12 cellular contexts compared by ENCODE assay signal in the genomic region with DNA sequence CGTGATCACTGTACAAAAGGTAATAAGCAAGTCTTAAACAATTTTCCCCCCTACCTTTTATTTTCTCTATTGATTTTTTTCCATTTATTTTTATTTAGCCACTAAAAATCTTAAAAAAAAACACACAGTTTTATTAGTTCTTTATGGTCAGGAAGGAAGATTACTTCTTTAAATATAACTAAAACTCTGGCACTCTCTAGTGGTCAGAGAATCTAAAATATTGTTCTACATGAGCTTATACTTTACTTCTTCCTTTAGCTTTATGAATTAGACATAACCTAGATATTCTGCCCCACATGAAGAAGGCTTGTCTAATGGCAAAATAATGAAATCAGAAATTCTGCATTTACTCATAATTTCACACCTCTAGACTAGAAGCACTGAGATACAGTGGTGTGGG.
DNase-seq lines count a peak whose midpoint lies in the region; ATAC-seq, FAIRE-seq and TF ChIP-seq lines count a peak whose summit lies in the region.
"Had no signal": no experiment of that assay in that cellular context is flagged by ENCODE, and none has a peak within 500 bp of the region (broad histone marks: within the 10 kb centered on the region; RNA-seq: fewer than 3 reads in every experiment).

No MANE protein-coding gene starts in this region.

- no peaks in the 10 kb centered on the region for H4K20me1 ChIP-seq in SK-N-SH (ENCODE audit: insufficient read depth)

- no peak overlapping the region for H3K9ac ChIP-seq in SK-N-SH

- H3K27me3 ChIP-seq in SK-N-SH (ENCODE audit: insufficient read depth): no peaks in the 10 kb centered on the region

- H3K27ac ChIP-seq in A549: no peak overlapping the region
- no peak overlapping the region; a peak in 1 of 4 replicates for H3K27ac ChIP-seq in SK-N-SH (ENCODE audit: low read depth in 2 of 2, low read length in 1 of 2)

- no peak for TF ChIP-seq POLR2A in A549 (IDR thresholded peaks at IDR 0.05; ENCODE audit: low read length)

- H3K4me3 ChIP-seq in A549 (no peak overlapping the region), SK-N-SH (ENCODE audit: low read depth in 2 of 2, low read length in 1 of 2) (no peak overlapping the region)

- TF ChIP-seq CTCF in A549 (IDR thresholded peaks at IDR 0.05) (peak; percentile 25; the same call in 2 of the 3 replicates), GM13977 (IDR thresholded peaks at IDR 0.05; ENCODE audit: extremely low read depth, insufficient read depth, missing control alignments) (peak; percentile 24), SK-N-SH (IDR thresholded peaks at IDR 0.05) (peak; percentile 58)

- peaks cover 8% of the 10 kb centered on the region for H3F3A ChIP-seq in SK-N-SH (replicated peaks; ENCODE audit: insufficient read depth)

- TF ChIP-seq RAD21 in A549 (conservative IDR thresholded peaks at IDR 0.05 in 1 of 2, IDR thresholded peaks at IDR 0.05 in 1 of 2) (peak; percentile 10 to 39; a peak in 2 of 5 replicates), SK-N-SH (IDR thresholded peaks at IDR 0.05; ENCODE audit: low read length) (peak; percentile 40; the same call in 1 of the 2 replicates)

- H3K4me2 ChIP-seq in A549 (no peak overlapping the region), SK-N-SH (no peak overlapping the region)

- no peak for FAIRE-seq in A549 (lab: Jason Lieb, UNC)
- peak; percentile 21 for FAIRE-seq in frontal cortex (lab: Jason Lieb, UNC)

- peaks cover 36 to 41% of the 10 kb centered on the region in 2 experiments for H3K36me3 ChIP-seq in SK-N-SH (replicated peaks in 1 of 2; ENCODE audit: control insufficient read depth in 1 of 2, insufficient read depth in 2 of 2, low read length in 1 of 2)

- CTCF ChIA-PET in A549 (lab: Yijun Ruan, JAX) (interaction anchor here (0.6 to 3.2 kb wide), 8 partner anchors 18 to 858 kb away, joined by 3 to 11 read pairs (median 4); partner anchors contain the start of genes METTL14 and PDE5A), SK-N-SH (lab: Yijun Ruan, JAX) (interaction anchor here (0.6 to 1.8 kb wide), 11 partner anchors 10 to 562 kb away, joined by 3 to 8 read pairs (median 4); partner anchors contain the start of gene FABP2)

- ATAC-seq in A549 (no peak), HG02884 (IDR thresholded peaks at IDR 0.05; ENCODE audit: unreplicated experiment) (no peak), GM21390 (IDR thresholded peaks at IDR 0.05; ENCODE audit: unreplicated experiment) (no peak)
- ATAC-seq: naive thymus-derived CD4-positive, alpha-beta T cell had no signal

- 83% methylated on average over 1 of the region's 1 CpG for WGBS in A549 (ENCODE audit: missing lambda C conversion rate)
- WGBS in SK-N-SH (ENCODE audit: low lambda C conversion rate): 95% methylated on average over 1 of the region's 1 CpG

- in situ Hi-C loops in GM13977 (cut with MboI; ENCODE audit: low pct_unique_long_range_greater_than_20kb, low sequenced_read_pairs, unreplicated experiment): loop anchor here (10.0 kb wide), 1 partner anchor 519 kb away; no protein-coding TSS in a partner anchor

- H3K9me3 ChIP-seq in A549: no peaks in the 10 kb centered on the region
- H3K9me3 ChIP-seq in SK-N-SH: no peaks in the 10 kb centered on the region

- H3K4me1 ChIP-seq in A549: no peaks in the 10 kb centered on the region
- H3K4me1 ChIP-seq in SK-N-SH (ENCODE audit: control insufficient read depth in 1 of 2, insufficient read depth in 2 of 2, low read depth in 1 of 2, low read length in 1 of 2): no peaks in the 10 kb centered on the region

- DNase-seq in A549 (ENCODE audit: low read depth in 1 of 2, low spot score in 1 of 2) (peak in 1 of 2 experiments; percentile 2), GM13977 (ENCODE audit: low spot score) (no peak), SK-N-SH (no peak), frontal cortex (ENCODE audit: low spot score in 2 of 2) (no peak), globus pallidus (ENCODE audit: low spot score) (no peak)
- no peak for DNase-seq in activated CD4-positive, CD25-positive, alpha-beta regulatory T cell (lab: John Stamatoyannopoulos, UW)
- DNase-seq: cerebellar nuclear complex; NCI-H345; stimulated activated CD4-positive, alpha-beta T cell treated with anti-CD3 and anti-CD28 coated beads, Interleukin-4, amount 100 ng/mL, for 1 hour had no signal

- H3K9me2 ChIP-seq in SK-N-SH: no peaks in the 10 kb centered on the region

- TF ChIP-seq EP300 in A549 (IDR thresholded peaks at IDR 0.05) (no peak), SK-N-SH (IDR thresholded peaks at IDR 0.05; ENCODE audit: borderline replicate concordance in 1 of 2, low read depth in 1 of 2, low read length in 1 of 2) (no peak)

- no peaks in the 10 kb centered on the region for H3K79me2 ChIP-seq in SK-N-SH (ENCODE audit: insufficient read depth)

- POLR2A ChIA-PET in A549 (lab: Yijun Ruan, JAX): no interaction called here
- POLR2A ChIA-PET in SK-N-SH (lab: Yijun Ruan, JAX): no interaction called here

- no peak overlapping the region for H2AFZ ChIP-seq in SK-N-SH (ENCODE audit: low read depth)

TF ChIP-seq in A549, 52 proteins besides CTCF, POLR2A, EP300 and RAD21:
- TF ChIP-seq FOSB (CRISPR knock-in tag; IDR thresholded peaks at IDR 0.05): no peak
- peak; percentile 21; the same call in 1 of the 3 replicates for TF ChIP-seq SMC3 (IDR thresholded peaks at IDR 0.05)
- TF ChIP-seq, protein P1, sequence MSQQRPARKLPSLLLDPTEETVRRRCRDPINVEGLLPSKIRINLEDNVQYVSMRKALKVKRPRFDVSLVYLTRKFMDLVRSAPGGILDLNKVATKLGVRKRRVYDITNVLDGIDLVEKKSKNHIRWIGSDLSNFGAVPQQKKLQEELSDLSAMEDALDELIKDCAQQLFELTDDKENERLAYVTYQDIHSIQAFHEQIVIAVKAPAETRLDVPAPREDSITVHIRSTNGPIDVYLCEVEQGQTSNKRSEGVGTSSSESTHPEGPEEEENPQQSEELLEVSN (IDR thresholded peaks at IDR 0.05; ENCODE audit: borderline replicate concordance, low read depth): no peak
- no peak for TF ChIP-seq NR3C1 (IDR thresholded peaks at IDR 0.05)

TF ChIP-seq in SK-N-SH, 30 proteins besides CTCF, POLR2A, EP300 and RAD21:
- TF ChIP-seq SMC3 (IDR thresholded peaks at IDR 0.05; ENCODE audit: low read depth, low read length) (0 out of 2 replicates have a peak, but pooled peaks have one; percentile 4), GATA2 (CRISPR knock-in tag; IDR thresholded peaks at IDR 0.05) (no peak)

Comparison
In these comparisons a context has a peak if more than half of its experiments do, and no peak if none do; other contexts are left out.
1. Of the 12 proteins assayed by ChIP-seq in both A549 and SK-N-SH: peak only in A549: none; only in SK-N-SH: none; in both: CTCF, RAD21 and SMC3; in neither: 9.